Comparison of ENCODE assay signal across 8 cellular contexts in genomic region chr7:92135100-92135429, GRCh38. TPM values are rescaled to one million over a fixed set of nuclear protein-coding genes. Genes with fewer than 3 reads are reported as not detected.
DNase-seq lines count a peak whose midpoint lies in the region; ATAC-seq and FAIRE-seq lines count a peak whose summit lies in the region.

No MANE protein-coding gene starts in this region.

- peaks cover 6% of the 10 kb centered on the region for H3K9me3 Mint-ChIP-seq in activated T-helper 2 cell treated with anti-CD3 and anti-CD28 coated beads, Interferon-gamma antibody, Interleukin-2, Interleukin-4, amounts not matched to agents 10 μg/mL and 5 μg/mL and 100 μg/mL, durations not matched to agents 14 hours and 24 hours and 36 hours

- no peaks in the 10 kb centered on the region for H3K27me3 Mint-ChIP-seq in activated T-helper 2 cell treated with anti-CD3 and anti-CD28 coated beads, Interferon-gamma antibody, Interleukin-2, Interleukin-4, amounts not matched to agents 10 μg/mL and 5 μg/mL and 100 μg/mL, durations not matched to agents 14 hours and 24 hours and 36 hours (ENCODE audit: low read depth)

- H3K27ac Mint-ChIP-seq in activated T-helper 2 cell treated with anti-CD3 and anti-CD28 coated beads, Interferon-gamma antibody, Interleukin-2, Interleukin-4, amounts not matched to agents 10 μg/mL and 5 μg/mL and 100 μg/mL, durations not matched to agents 14 hours and 24 hours and 36 hours: peak overlapping the region; percentile 99

- FAIRE-seq in GM19239 (lab: Jason Lieb, UNC): no peak

- peaks cover 35% of the 10 kb centered on the region for H3K4me1 Mint-ChIP-seq in activated T-helper 2 cell treated with anti-CD3 and anti-CD28 coated beads, Interferon-gamma antibody, Interleukin-2, Interleukin-4, amounts not matched to agents 10 μg/mL and 5 μg/mL and 100 μg/mL, durations not matched to agents 14 hours and 24 hours and 36 hours (ENCODE audit: low read depth)

- DNase-seq in SIG-M5 treated with dmso at 0.1 percent for 504 hours (lab: John Stamatoyannopoulos, UW; ENCODE audit: unreplicated experiment) (peak; percentile 18), SIG-M5 (lab: John Stamatoyannopoulos, UW) (no peak), MG63 (peak; percentile 1), head of caudate nucleus (peak in 40 of 42 donors; percentile 6 to 65 (median 32)), putamen (ENCODE audit: low spot score) (peak; percentile 47), GM19239 (ENCODE audit: insufficient read length, low spot score) (no peak)
- no peak for DNase-seq in activated T-helper 2 cell treated with anti-CD3 and anti-CD28 coated beads, Interferon-gamma antibody, Interleukin-2, Interleukin-4, amounts not matched to agents 10 μg/mL and 5 μg/mL and 100 μg/mL, durations not matched to agents 14 hours and 24 hours and 36 hours (ENCODE audit: low spot score)

- H3K4me3 ChIP-seq in MG63: peak overlapping the region; percentile 85

- peak overlapping the region; percentile 99 for H3K4me3 Mint-ChIP-seq in activated T-helper 2 cell treated with anti-CD3 and anti-CD28 coated beads, Interferon-gamma antibody, Interleukin-2, Interleukin-4, amounts not matched to agents 10 μg/mL and 5 μg/mL and 100 μg/mL, durations not matched to agents 14 hours and 24 hours and 36 hours (ENCODE audit: low read depth)

- intact Hi-C loops in activated T-helper 2 cell treated with anti-CD3 and anti-CD28 coated beads, Interferon-gamma antibody, Interleukin-2, Interleukin-4, amounts not matched to agents 10 μg/mL and 5 μg/mL and 100 μg/mL, durations not matched to agents 14 hours and 24 hours and 36 hours (cut with micrococcal nuclease): loop anchor here (2.0 kb wide), 2 partner anchors 44 to 194 kb away; partner anchors contain the start of genes AKAP9 and LRRD1
- intact Hi-C loops in head of caudate nucleus (cut with DNase I): no loop called here

- ATAC-seq in GM18873 (IDR thresholded peaks at IDR 0.05; ENCODE audit: low FRiP score, unreplicated experiment): no peak

- H3K27me3 ChIP-seq in MG63: no peaks in the 10 kb centered on the region

- H3K9me3 ChIP-seq in MG63: no peaks in the 10 kb centered on the region

- no peaks in the 10 kb centered on the region for H3K36me3 ChIP-seq in MG63

- peaks cover 32% of the 10 kb centered on the region for H3K36me3 Mint-ChIP-seq in activated T-helper 2 cell treated with anti-CD3 and anti-CD28 coated beads, Interferon-gamma antibody, Interleukin-2, Interleukin-4, amounts not matched to agents 10 μg/mL and 5 μg/mL and 100 μg/mL, durations not matched to agents 14 hours and 24 hours and 36 hours (ENCODE audit: low read depth)

RNA-seq across cellular contexts. Expression of gene CYP51A1, which starts 0.8 kb away (rescaled TPM):
- total RNA-seq in MG63 (2014; rRNA removed; shearing (Covaris generic); ENCODE audit: low replicate concordance): 38.4 and 57.1 TPM in 2 replicates
- total RNA-seq in activated T-helper 2 cell treated with anti-CD3 and anti-CD28 coated beads, Interferon-gamma antibody, Interleukin-2, Interleukin-4, amounts not matched to agents 10 μg/mL and 5 μg/mL and 100 μg/mL, durations not matched to agents 14 hours and 24 hours and 36 hours: 133 and 139 TPM in 2 replicates

RNA-seq across cellular contexts. Expression of gene LRRD1, which starts 43.9 kb away (rescaled TPM):
- total RNA-seq in MG63 (2014; rRNA removed; shearing (Covaris generic); ENCODE audit: low replicate concordance): not detected in 2 replicates
- 0.09 TPM in 1 of 2 replicates, not detected in the other for total RNA-seq in activated T-helper 2 cell treated with anti-CD3 and anti-CD28 coated beads, Interferon-gamma antibody, Interleukin-2, Interleukin-4, amounts not matched to agents 10 μg/mL and 5 μg/mL and 100 μg/mL, durations not matched to agents 14 hours and 24 hours and 36 hours

Comparison
In these comparisons a context has a peak if more than half of its experiments do, and no peak if none do; other contexts are left out.
1. DNase-seq: peak in SIG-M5 treated with dmso at 0.1 percent for 504 hours (single experiment), MG63 (single experiment), head of caudate nucleus (40 of 42) and putamen (single experiment); none in SIG-M5 (single experiment), activated T-helper 2 cell treated with anti-CD3 and anti-CD28 coated beads, Interferon-gamma antibody, Interleukin-2, Interleukin-4, amounts not matched to agents 10 μg/mL and 5 μg/mL and 100 μg/mL, durations not matched to agents 14 hours and 24 hours and 36 hours (single experiment) and GM19239 (single experiment).